ENCODE assay signal across 13 cellular contexts in genomic region chr1:53539226-53539625, GRCh38.
DNase-seq lines count a peak whose midpoint lies in the region; ATAC-seq, FAIRE-seq and TF ChIP-seq lines count a peak whose summit lies in the region.
"Had no signal": no experiment of that assay in that cellular context is flagged by ENCODE, and none has a peak within 500 bp of the region (broad histone marks: within the 10 kb centered on the region; RNA-seq: fewer than 3 reads in every experiment).

No MANE protein-coding gene starts in this region.

- peak overlapping the region; percentile 42 for H3K27ac Mint-ChIP-seq in activated naive CD8-positive, alpha-beta T cell treated with anti-CD3 and anti-CD28 coated beads, Interleukin-2, amount 10 ng/mL, durations not matched to agents 7 days and 5 days
- no peak overlapping the region for H3K27ac Mint-ChIP-seq in activated naive CD8-positive, alpha-beta T cell treated with anti-CD3 and anti-CD28 coated beads for 36 hours
- H3K27ac Mint-ChIP-seq in neural crest cell (ENCODE audit: unreplicated experiment) = peak overlapping the region; percentile 65
- H3K27ac Mint-ChIP-seq: H9 had no signal

- TF ChIP-seq CTCF in bronchial epithelial cell (IDR thresholded peaks at IDR 0.05; ENCODE audit: insufficient read depth, low read length, severe bottlenecking) = no peak
- no peak for TF ChIP-seq CTCF in neural crest cell (conservative IDR thresholded peaks at IDR 0.05)

- no peak overlapping the region for H3K4me3 ChIP-seq in bronchial epithelial cell (ENCODE audit: low read depth, low read length)
- H3K4me3 ChIP-seq: BLaER1, GM23248 had no signal

- ATAC-seq in activated naive CD8-positive, alpha-beta T cell treated with anti-CD3 and anti-CD28 coated beads, Interleukin-2, amount 10 ng/mL, durations not matched to agents 7 days and 5 days (ENCODE audit: low read depth) = no peak

- H3K4me1 Mint-ChIP-seq in activated naive CD8-positive, alpha-beta T cell treated with anti-CD3 and anti-CD28 coated beads, Interleukin-2, amount 10 ng/mL, durations not matched to agents 7 days and 5 days = no peaks in the 10 kb centered on the region
- H3K4me1 Mint-ChIP-seq in activated naive CD8-positive, alpha-beta T cell treated with anti-CD3 and anti-CD28 coated beads for 36 hours = no peaks in the 10 kb centered on the region
- peaks cover 8% of the 10 kb centered on the region for H3K4me1 Mint-ChIP-seq in neural crest cell
- H3K4me1 Mint-ChIP-seq: CD8-positive, alpha-beta memory T cell had no signal

- POLR2A ChIA-PET in activated naive CD8-positive, alpha-beta T cell treated with anti-CD3 and anti-CD28 coated beads, Interleukin-2, amount 10 ng/mL, durations not matched to agents 7 days and 5 days (lab: Charles Lee) = no interaction called here

- H3K9me3 Mint-ChIP-seq in activated naive CD8-positive, alpha-beta T cell treated with anti-CD3 and anti-CD28 coated beads, Interleukin-2, amount 10 ng/mL, durations not matched to agents 7 days and 5 days = no peaks in the 10 kb centered on the region
- H3K9me3 Mint-ChIP-seq in activated naive CD8-positive, alpha-beta T cell treated with anti-CD3 and anti-CD28 coated beads for 36 hours = no peaks in the 10 kb centered on the region
- no peaks in the 10 kb centered on the region for H3K9me3 Mint-ChIP-seq in neural crest cell
- H3K9me3 Mint-ChIP-seq: CD8-positive, alpha-beta memory T cell; H9 had no signal

- no peak overlapping the region for H3K4me3 Mint-ChIP-seq in activated naive CD8-positive, alpha-beta T cell treated with anti-CD3 and anti-CD28 coated beads, Interleukin-2, amount 10 ng/mL, durations not matched to agents 7 days and 5 days
- H3K4me3 Mint-ChIP-seq in activated naive CD8-positive, alpha-beta T cell treated with anti-CD3 and anti-CD28 coated beads for 36 hours = no peak overlapping the region
- no peak overlapping the region for H3K4me3 Mint-ChIP-seq in neural crest cell
- H3K4me3 Mint-ChIP-seq: CD8-positive, alpha-beta memory T cell; H9 had no signal

- H3K36me3 ChIP-seq in bronchial epithelial cell (ENCODE audit: control insufficient read depth, insufficient read depth, low read length) = no peaks in the 10 kb centered on the region
- H3K36me3 ChIP-seq: BLaER1 had no signal

- peak; percentile 77 for FAIRE-seq in bronchial epithelial cell (lab: Jason Lieb, UNC)

- intact Hi-C loops in cardiac septum (cut with DNase I) = no loop called here

- peaks cover 3% of the 10 kb centered on the region for H3K27me3 ChIP-seq in bronchial epithelial cell (ENCODE audit: control insufficient read depth, insufficient read depth, low read length)
- H3K27me3 ChIP-seq: BLaER1 had no signal

- no peaks in the 10 kb centered on the region for H3K27me3 Mint-ChIP-seq in activated naive CD8-positive, alpha-beta T cell treated with anti-CD3 and anti-CD28 coated beads, Interleukin-2, amount 10 ng/mL, durations not matched to agents 7 days and 5 days
- H3K27me3 Mint-ChIP-seq in activated naive CD8-positive, alpha-beta T cell treated with anti-CD3 and anti-CD28 coated beads for 36 hours = no peaks in the 10 kb centered on the region
- H3K27me3 Mint-ChIP-seq in neural crest cell (ENCODE audit: low read depth) = peaks cover 3% of the 10 kb centered on the region

- no peaks in the 10 kb centered on the region for H3K36me3 Mint-ChIP-seq in activated naive CD8-positive, alpha-beta T cell treated with anti-CD3 and anti-CD28 coated beads, Interleukin-2, amount 10 ng/mL, durations not matched to agents 7 days and 5 days
- no peaks in the 10 kb centered on the region for H3K36me3 Mint-ChIP-seq in activated naive CD8-positive, alpha-beta T cell treated with anti-CD3 and anti-CD28 coated beads for 36 hours
- H3K36me3 Mint-ChIP-seq in neural crest cell (ENCODE audit: low read depth) = no peaks in the 10 kb centered on the region
- H3K36me3 Mint-ChIP-seq: CD8-positive, alpha-beta memory T cell had no signal

- no peak for DNase-seq in activated naive CD8-positive, alpha-beta T cell treated with anti-CD3 and anti-CD28 coated beads, Interleukin-2, amount 10 ng/mL, durations not matched to agents 7 days and 5 days
- DNase-seq in activated naive CD8-positive, alpha-beta T cell treated with anti-CD3 and anti-CD28 coated beads for 36 hours = no peak
- DNase-seq in bronchial epithelial cell (ENCODE audit: low read depth) (no peak), neural crest cell (ENCODE audit: low read depth, low spot score) (no peak), GOT3 (lab: John Stamatoyannopoulos, UW) (no peak), cardiac septum (ENCODE audit: low spot score) (no peak), SW480 (ENCODE audit: low spot score) (no peak)
- DNase-seq: CD8-positive, alpha-beta memory T cell; DMS53; GF-D8; GM23248; H9 had no signal
